In the genomic region with DNA sequence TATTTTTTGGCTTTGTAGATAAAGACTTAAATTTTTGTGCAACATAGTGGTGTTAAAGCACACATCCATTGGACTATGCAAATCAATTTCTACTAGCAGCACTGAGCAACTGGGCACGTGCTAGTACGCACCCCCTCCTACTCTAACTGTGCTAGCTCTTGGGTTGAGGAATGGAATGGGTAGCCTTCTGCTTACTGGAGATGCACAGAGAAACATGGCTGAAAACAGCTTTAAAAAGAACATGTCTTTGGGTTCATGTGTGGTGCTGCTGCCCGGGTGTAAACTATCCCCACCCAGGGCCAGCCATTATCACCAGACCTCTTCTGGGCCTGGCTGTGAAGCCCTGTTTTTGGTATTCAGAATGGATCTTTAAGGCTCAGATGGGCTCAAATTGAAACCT, we compare ENCODE assay signal across 17 cellular contexts. TPM values are rescaled to one million over a fixed set of nuclear protein-coding genes. Genes with fewer than 3 reads are reported as not detected.
DNase-seq lines count a peak whose midpoint lies in the region; ATAC-seq and TF ChIP-seq lines count a peak whose summit lies in the region.
"Had no signal": no experiment of that assay in that cellular context is flagged by ENCODE, and none has a peak within 500 bp of the region (broad histone marks: within the 10 kb centered on the region; RNA-seq: fewer than 3 reads in every experiment).

No MANE protein-coding gene starts in this region.

- no peak overlapping the region for H3K27ac ChIP-seq in CD4-positive, alpha-beta T cell (ENCODE audit: low read depth, low read length)
- H3K27ac ChIP-seq: thoracic aorta had no signal

- peaks cover 39% of the 10 kb centered on the region for H3K4me1 Mint-ChIP-seq in CD4-positive, alpha-beta T cell (ENCODE audit: low read depth)
- H3K4me1 Mint-ChIP-seq in T-cell = peaks cover 42 to 47% (median 46%) of the 10 kb centered on the region in 3 donors

- no peaks in the 10 kb centered on the region for H3K9me3 ChIP-seq in CD4-positive, alpha-beta T cell (ENCODE audit: control insufficient read depth, low read length)
- H3K9me3 ChIP-seq: gastroesophageal sphincter, mucosa of descending colon, thoracic aorta had no signal

- DNase-seq in CD4-positive, alpha-beta T cell = peak in 1 of 10 experiments; percentile 10
- no peak for DNase-seq in T-cell
- DNase-seq in germinal center (ENCODE audit: low spot score) = peak; percentile 2
- peak; percentile 14 for DNase-seq in posterior vena cava (ENCODE audit: low spot score)
- DNase-seq in AG20443 (ENCODE audit: low spot score) = no peak
- DNase-seq in islet precursor cell = no peak
- DNase-seq in midbrain (lab: John Stamatoyannopoulos, UW) = no peak
- DNase-seq: KG1, NCI-H2081 treated with DMSO at 0.1 percent for 48 hours, NCI-H510A, right cardiac atrium, Right ventricle myocardium superior had no signal

- CTCF ChIA-PET in CD4-positive, alpha-beta T cell (lab: Charles Lee) = interaction anchor here (0.6 to 2.9 kb wide), 6 partner anchors 12 to 412 kb away, joined by 3 to 20 read pairs (median 6); no protein-coding TSS in a partner anchor
- CTCF ChIA-PET in T-cell (lab: Charles Lee) = interaction anchor here in 1 of 2 donors (0.5 to 1.4 kb wide), 6 partner anchors 11 to 667 kb away, joined by 3 to 7 read pairs (median 4); no protein-coding TSS in a partner anchor

- H3K27me3 Mint-ChIP-seq in CD4-positive, alpha-beta T cell = no peaks in the 10 kb centered on the region
- no peaks in the 10 kb centered on the region for H3K27me3 Mint-ChIP-seq in T-cell

- H3K27ac Mint-ChIP-seq in CD4-positive, alpha-beta T cell = peak overlapping the region; percentile 47
- H3K27ac Mint-ChIP-seq in T-cell = peak overlapping the region; percentile 66 to 72

- intact Hi-C loops in CD4-positive, alpha-beta T cell (cut with DNase I, micrococcal nuclease) = loop anchor here (1.0 to 5.0 kb wide), 8 partner anchors 51 to 706 kb away; a partner anchor contains a TSS
- intact Hi-C loops in posterior vena cava (cut with DNase I) = loop anchor here in 1 of 2 donors (10.0 kb wide), 1 partner anchor 144 kb away; a partner anchor contains a TSS

- H3K9me3 Mint-ChIP-seq in CD4-positive, alpha-beta T cell = no peaks in the 10 kb centered on the region
- H3K9me3 Mint-ChIP-seq in T-cell = no peaks in the 10 kb centered on the region

- ATAC-seq in CD4-positive, alpha-beta T cell (ENCODE audit: poor library complexity) = no peak
- ATAC-seq in T-cell (replicated peaks in 1 of 4) (no peak), GM21526 (IDR thresholded peaks at IDR 0.05; ENCODE audit: low FRiP score, unreplicated experiment) (no peak)

- H3K4me3 Mint-ChIP-seq in CD4-positive, alpha-beta T cell = no peak overlapping the region
- H3K4me3 Mint-ChIP-seq in T-cell = no peak overlapping the region

- H3K27me3 ChIP-seq in CD4-positive, alpha-beta T cell (ENCODE audit: control insufficient read depth, insufficient read depth, low read length) = no peaks in the 10 kb centered on the region
- H3K27me3 ChIP-seq: gastroesophageal sphincter had no signal

- peaks cover 21% of the 10 kb centered on the region for H3K36me3 Mint-ChIP-seq in CD4-positive, alpha-beta T cell (ENCODE audit: low read depth)
- peaks cover 5% of the 10 kb centered on the region for H3K36me3 Mint-ChIP-seq in T-cell

- no peak for TF ChIP-seq CTCF in CD4-positive, alpha-beta T cell (IDR thresholded peaks at IDR 0.05)

- POLR2A ChIA-PET in CD4-positive, alpha-beta T cell (lab: Charles Lee) = interaction anchor here (1.0 to 1.5 kb wide), 4 partner anchors 9 to 133 kb away, joined by 3 to 5 read pairs (median 4); no protein-coding TSS in a partner anchor
- POLR2A ChIA-PET in T-cell (lab: Charles Lee) = interaction anchor here in 1 of 2 donors (0.5 kb wide), 1 partner anchor 606 kb away, joined by 11 read pairs; no protein-coding TSS in a partner anchor

RNA-seq across cellular contexts. Expression of a gene that starts 7.3 kb away (rescaled TPM):
- total RNA-seq in CD4-positive, alpha-beta T cell = not detected
- under 1 TPM in 3 of 5 donors, not detected in 2; 0.47 to 0.79 (median 0.62) TPM for total RNA-seq in T-cell
- total RNA-seq in posterior vena cava = under 1 TPM in 1 of 2 donors, not detected in 1; 0.23 TPM
- total RNA-seq: OCI-LY7 had no signal

RNA-seq across cellular contexts. Expression of a gene that starts 16.5 kb away (rescaled TPM):
- total RNA-seq in CD4-positive, alpha-beta T cell = 1 to 10 TPM; 4.3 to 4.7 TPM
- 10 to 100 TPM in 4 of 5 donors, 1 to 10 TPM in 1; 8.7 to 16.4 (median 10.9) TPM for total RNA-seq in T-cell
- total RNA-seq in posterior vena cava = 10 to 100 TPM; 11.6 to 21.9 TPM

RNA-seq across cellular contexts. Expression of a gene that starts 35.7 kb away (rescaled TPM):
- total RNA-seq in CD4-positive, alpha-beta T cell = 100 to 1,000 TPM; 187 to 197 TPM
- total RNA-seq in T-cell (100 to 1,000 TPM; 146 to 216 (median 185) TPM), posterior vena cava (10 to 100 TPM; 28.4 to 39.7 TPM)

Comparison
In these comparisons a context has a peak if more than half of its experiments do, and no peak if none do; other contexts are left out.
1. DNase-seq: peak in germinal center (single experiment) and posterior vena cava (single experiment); none in T-cell (0 of 34), AG20443 (single experiment), islet precursor cell (single experiment) and midbrain (single experiment).